ENCODE assay signal across 13 cellular contexts in the genomic region with DNA sequence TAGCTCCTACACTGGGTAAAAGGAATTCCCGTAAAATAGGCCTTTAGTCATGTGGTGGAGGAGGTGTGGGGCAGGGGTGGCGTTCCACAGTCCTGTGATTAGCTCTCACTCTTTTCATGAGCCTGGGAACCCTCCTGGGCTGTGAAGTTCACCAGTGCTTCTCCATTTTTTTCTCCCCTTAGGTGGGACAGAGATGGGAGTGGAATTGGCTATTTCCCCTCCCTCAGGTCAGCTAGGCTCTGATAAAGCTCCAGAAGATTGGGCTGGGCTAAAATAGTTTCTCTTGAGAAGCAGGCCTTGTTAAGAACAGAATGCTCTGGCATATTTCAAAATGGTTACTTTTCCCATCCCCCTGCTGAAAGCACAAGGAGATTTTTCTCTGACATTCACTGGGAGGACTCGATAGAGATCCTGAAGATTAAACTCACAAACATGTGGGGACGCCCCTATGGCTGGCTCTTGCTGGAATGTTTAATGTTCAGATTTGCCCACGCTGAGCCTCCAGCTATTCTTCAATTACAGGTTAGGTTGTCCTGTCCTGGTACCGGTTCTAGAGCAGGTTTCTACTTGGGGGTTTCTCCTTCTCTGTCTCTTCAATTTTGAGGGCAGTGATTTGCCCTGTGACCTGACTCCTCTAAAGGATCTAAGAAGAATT.
"Had no signal": no experiment of that assay in that cellular context is flagged by ENCODE, and none has a peak within 500 bp of the region (broad histone marks: within the 10 kb centered on the region; RNA-seq: fewer than 3 reads in every experiment).

No MANE protein-coding gene starts in this region.

- H3K27ac Mint-ChIP-seq: activated B cell treated with CpG ODN at 0.5 μM for 24 hours; activated CD4-positive, alpha-beta T cell treated with anti-CD3 and anti-CD28 coated beads, Interleukin-2, amount 10 ng/mL, durations not matched to agents 7 days and 5 days; activated naive CD4-positive, alpha-beta T cell treated with anti-CD3 and anti-CD28 coated beads for 36 hours; naive thymus-derived CD4-positive, alpha-beta T cell; T-helper 1 cell treated with Interleukin-12 subunit alpha and Interleukin-12 subunit beta and Interleukin-4 antibody, amounts not matched to agents 30 μg/mL and 1 μg/mL, for 36 hours had no signal

- H3K9me3 ChIP-seq: right atrium auricular region had no signal

- H3K9me3 Mint-ChIP-seq: T-helper 1 cell treated with Interleukin-12 subunit alpha and Interleukin-12 subunit beta and Interleukin-4 antibody, amounts not matched to agents 30 μg/mL and 1 μg/mL, for 36 hours had no signal

- H3K27ac ChIP-seq: coronary artery, gastroesophageal sphincter, right atrium auricular region had no signal

- ATAC-seq: gastroesophageal sphincter; naive thymus-derived CD4-positive, alpha-beta T cell had no signal

- H3K4me1 ChIP-seq: gastroesophageal sphincter, right atrium auricular region had no signal

- H3K4me1 Mint-ChIP-seq: activated CD4-positive, alpha-beta T cell treated with anti-CD3 and anti-CD28 coated beads, Interleukin-2, amount 10 ng/mL, durations not matched to agents 7 days and 5 days had no signal

- H3K27me3 ChIP-seq: gastroesophageal sphincter, right atrium auricular region had no signal

- H3K27me3 Mint-ChIP-seq: activated B cell treated with CpG ODN at 0.5 μM for 24 hours; activated CD4-positive, alpha-beta T cell treated with anti-CD3 and anti-CD28 coated beads, Interleukin-2, amount 10 ng/mL, durations not matched to agents 7 days and 5 days; naive thymus-derived CD4-positive, alpha-beta T cell had no signal

- H3K4me3 ChIP-seq: coronary artery, gastroesophageal sphincter, right atrium auricular region had no signal

- H3K36me3 ChIP-seq: gastroesophageal sphincter, right atrium auricular region had no signal

- H3K4me3 Mint-ChIP-seq: activated B cell treated with CpG ODN at 0.5 μM for 24 hours; activated CD4-positive, alpha-beta T cell treated with anti-CD3 and anti-CD28 coated beads, Interleukin-2, amount 10 ng/mL, durations not matched to agents 7 days and 5 days; activated naive CD4-positive, alpha-beta T cell treated with anti-CD3 and anti-CD28 coated beads for 36 hours; naive thymus-derived CD4-positive, alpha-beta T cell; T-helper 1 cell treated with Interleukin-12 subunit alpha and Interleukin-12 subunit beta and Interleukin-4 antibody, amounts not matched to agents 30 μg/mL and 1 μg/mL, for 36 hours had no signal

- DNase-seq: activated B cell treated with CpG ODN at 0.5 μM for 24 hours; activated CD4-positive, alpha-beta T cell treated with anti-CD3 and anti-CD28 coated beads, Interleukin-2, amount 10 ng/mL, durations not matched to agents 7 days and 5 days; activated CD8-positive, alpha-beta memory T cell treated with anti-CD3 and anti-CD28 coated beads for 24 hours; activated naive CD4-positive, alpha-beta T cell treated with anti-CD3 and anti-CD28 coated beads for 36 hours; caudate nucleus; effector CD4-positive, alpha-beta T cell; kidney; naive thymus-derived CD4-positive, alpha-beta T cell; stimulated activated naive CD4-positive, alpha-beta T cell had no signal
